ENCODE assay signal across 24 cellular contexts in the genomic region with DNA sequence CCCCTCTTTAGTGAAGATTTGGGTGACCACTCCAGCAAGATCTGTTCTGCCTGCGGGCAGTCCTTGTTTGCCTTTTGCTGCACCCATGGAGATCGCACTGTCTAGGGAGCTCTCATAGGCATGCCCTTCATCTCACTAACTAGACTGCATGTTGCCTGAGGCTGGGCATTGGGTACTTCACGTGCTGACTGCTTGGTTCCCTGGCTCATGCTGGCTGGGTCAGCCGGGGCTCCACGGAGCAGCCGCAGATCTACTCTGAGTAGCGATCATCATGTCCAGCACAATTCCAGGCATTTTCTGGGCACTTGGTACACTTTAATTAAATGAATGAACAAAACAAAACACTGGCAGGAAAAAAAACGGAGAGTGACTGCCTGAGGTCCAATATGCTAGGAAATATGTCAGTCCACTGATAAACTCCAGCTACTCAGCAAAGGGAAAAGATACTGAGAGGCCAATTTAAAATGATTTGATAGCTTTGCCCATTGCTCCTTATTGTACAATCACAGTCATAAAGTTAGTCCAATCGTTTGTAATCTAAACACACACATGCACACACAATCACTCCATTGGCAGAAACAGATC.
"Had no signal": no experiment of that assay in that cellular context is flagged by ENCODE, and none has a peak within 500 bp of the region (broad histone marks: within the 10 kb centered on the region; RNA-seq: fewer than 3 reads in every experiment).

No MANE protein-coding gene starts in this region.

- H3K9me3 Mint-ChIP-seq: activated naive CD4-positive, alpha-beta T cell treated with anti-CD3 and anti-CD28 coated beads, Interleukin-2, amount 10 ng/mL, durations not matched to agents 7 days and 5 days; activated naive CD8-positive, alpha-beta T cell treated with anti-CD3 and anti-CD28 coated beads, Interleukin-2, amount 10 ng/mL, durations not matched to agents 7 days and 5 days; activated T-helper 1 cell treated with anti-CD3 and anti-CD28 coated beads, Interleukin-12 subunit alpha, Interleukin-12 subunit beta, Interleukin-2, Interleukin-4 antibody, amounts not matched to agents 30 ng/mL and 10 ng/mL and 1 ng/mL, durations not matched to agents 14 hours and 24 hours and 36 hours; natural killer cell; T-helper 1 cell treated with Interleukin-12 subunit alpha and Interleukin-12 subunit beta and Interleukin-4 antibody, amounts not matched to agents 30 μg/mL and 1 μg/mL, for 36 hours had no signal

- H3K4me3 ChIP-seq: ascending aorta, coronary artery, left lung, lower lobe of right lung, tibial nerve had no signal

- H3K27me3 ChIP-seq: ascending aorta, left lung had no signal

- H3K4me3 Mint-ChIP-seq: activated naive CD4-positive, alpha-beta T cell treated with anti-CD3 and anti-CD28 coated beads, Interleukin-2, amount 10 ng/mL, durations not matched to agents 7 days and 5 days; activated naive CD8-positive, alpha-beta T cell treated with anti-CD3 and anti-CD28 coated beads, Interleukin-2, amount 10 ng/mL, durations not matched to agents 7 days and 5 days; activated T-helper 1 cell treated with anti-CD3 and anti-CD28 coated beads, Interleukin-12 subunit alpha, Interleukin-12 subunit beta, Interleukin-2, Interleukin-4 antibody, amounts not matched to agents 30 ng/mL and 10 ng/mL and 1 ng/mL, durations not matched to agents 14 hours and 24 hours and 36 hours; brain; natural killer cell; T-helper 1 cell treated with Interleukin-12 subunit alpha and Interleukin-12 subunit beta and Interleukin-4 antibody, amounts not matched to agents 30 μg/mL and 1 μg/mL, for 36 hours had no signal

- ATAC-seq: esophagus mucosa, left lung, lower lobe of right lung, natural killer cell, right cardiac atrium had no signal

- H3K27ac ChIP-seq: ascending aorta, coronary artery, left lung, lower lobe of right lung, tibial nerve, VCaP had no signal

- H3K27ac Mint-ChIP-seq: activated naive CD4-positive, alpha-beta T cell treated with anti-CD3 and anti-CD28 coated beads, Interleukin-2, amount 10 ng/mL, durations not matched to agents 7 days and 5 days; activated naive CD8-positive, alpha-beta T cell treated with anti-CD3 and anti-CD28 coated beads, Interleukin-2, amount 10 ng/mL, durations not matched to agents 7 days and 5 days; activated T-helper 1 cell treated with anti-CD3 and anti-CD28 coated beads, Interleukin-12 subunit alpha, Interleukin-12 subunit beta, Interleukin-2, Interleukin-4 antibody, amounts not matched to agents 30 ng/mL and 10 ng/mL and 1 ng/mL, durations not matched to agents 14 hours and 24 hours and 36 hours; natural killer cell; T-helper 1 cell treated with Interleukin-12 subunit alpha and Interleukin-12 subunit beta and Interleukin-4 antibody, amounts not matched to agents 30 μg/mL and 1 μg/mL, for 36 hours had no signal

- H3K36me3 ChIP-seq: ascending aorta, left lung, lower lobe of right lung, tibial nerve had no signal

- H3K4me1 Mint-ChIP-seq: activated naive CD4-positive, alpha-beta T cell treated with anti-CD3 and anti-CD28 coated beads, Interleukin-2, amount 10 ng/mL, durations not matched to agents 7 days and 5 days; activated naive CD8-positive, alpha-beta T cell treated with anti-CD3 and anti-CD28 coated beads, Interleukin-2, amount 10 ng/mL, durations not matched to agents 7 days and 5 days had no signal

- H3K4me1 ChIP-seq: ascending aorta had no signal

- DNase-seq: activated CD4-positive, alpha-beta T cell treated with anti-CD3 and anti-CD28 coated beads for 4 hours; activated CD4-positive, alpha-beta T cell treated with anti-CD3 and anti-CD28 coated beads, Interleukin-2, amount 50 U/mL, for 48 hours; activated CD8-positive, alpha-beta memory T cell treated with anti-CD3 and anti-CD28 coated beads, Interleukin-2, amount 50 U/mL, for 4 hours; activated gamma-delta T cell; activated naive CD4-positive, alpha-beta T cell treated with anti-CD3 and anti-CD28 coated beads, Interleukin-2, amount 10 ng/mL, durations not matched to agents 7 days and 5 days; activated naive CD8-positive, alpha-beta T cell treated with anti-CD3 and anti-CD28 coated beads, Interleukin-2, amount 10 ng/mL, durations not matched to agents 7 days and 5 days; activated T-cell treated with anti-CD3 and anti-CD28 coated beads, Interleukin-2, amount 50 U/mL, for 1 hour; glutamatergic neuron; left lung; lower lobe of right lung; mesendoderm; natural killer cell; posterior cingulate gyrus; right cardiac atrium; stimulated activated CD4-positive, alpha-beta T cell treated with anti-CD3 and anti-CD28 coated beads, Interleukin-2, amount 100 ng/mL, for 48 hours; T-helper 9 cell had no signal

- H3K36me3 Mint-ChIP-seq: activated naive CD4-positive, alpha-beta T cell treated with anti-CD3 and anti-CD28 coated beads, Interleukin-2, amount 10 ng/mL, durations not matched to agents 7 days and 5 days; activated naive CD8-positive, alpha-beta T cell treated with anti-CD3 and anti-CD28 coated beads, Interleukin-2, amount 10 ng/mL, durations not matched to agents 7 days and 5 days; brain; natural killer cell had no signal
